In the genomic region with DNA sequence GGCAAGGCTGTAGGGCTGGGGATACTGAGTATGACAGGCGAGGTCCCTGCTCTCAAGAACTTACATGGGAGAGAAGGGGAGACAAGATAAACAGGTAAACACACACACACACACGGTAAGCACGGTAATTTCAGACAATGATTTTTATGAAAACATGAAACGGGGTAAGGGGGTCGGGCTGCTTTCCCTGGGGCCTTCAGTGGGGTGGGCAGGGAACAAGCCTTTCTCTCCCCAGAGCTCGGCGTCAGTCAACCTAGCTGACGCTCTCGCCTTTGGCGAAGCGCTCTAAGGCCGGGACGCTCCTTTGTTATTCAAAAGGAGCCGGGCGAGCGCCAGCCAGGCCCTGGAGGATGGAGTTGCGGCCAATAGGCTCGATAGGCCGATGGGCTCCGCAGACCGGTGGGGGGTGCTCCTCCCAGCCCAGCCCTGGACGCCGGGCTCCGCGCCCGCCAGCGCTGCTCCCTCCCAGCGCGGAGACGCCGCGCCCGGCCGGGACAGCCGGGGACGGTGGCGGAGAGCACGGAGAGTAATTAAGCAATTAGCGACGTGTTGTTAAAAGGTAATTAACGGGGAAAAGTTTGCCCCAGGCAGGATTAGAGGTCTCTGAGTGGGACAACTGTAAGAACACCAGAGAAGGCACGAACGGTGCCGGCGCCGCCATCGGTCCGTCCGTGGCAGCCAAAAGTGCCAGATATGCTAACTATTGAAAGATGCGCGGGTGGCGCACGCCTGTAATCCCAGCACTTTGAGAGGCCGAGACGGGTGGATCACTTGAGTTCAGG, we compare ENCODE assay signal across 8 cellular contexts. TPM values are rescaled to one million over a fixed set of nuclear protein-coding genes. Genes with fewer than 3 reads are reported as not detected.
DNase-seq lines count a peak whose midpoint lies in the region; ATAC-seq and TF ChIP-seq lines count a peak whose summit lies in the region.

No MANE protein-coding gene starts in this region.

- no peaks in the 10 kb centered on the region for H3K27me3 ChIP-seq in GM23248 (replicated peaks; ENCODE audit: insufficient read depth)
- no peaks in the 10 kb centered on the region for H3K27me3 ChIP-seq in skeletal muscle tissue (ENCODE audit: control insufficient read depth in 3 of 3, insufficient read depth in 3 of 3, low read length in 3 of 3)

- no peaks in the 10 kb centered on the region for H4K20me1 ChIP-seq in GM23248 (ENCODE audit: insufficient read depth)

- peak overlapping the region; percentile 76 for H3K9ac ChIP-seq in GM23248
- H3K9ac ChIP-seq in skeletal muscle tissue (ENCODE audit: low read depth in 1 of 3, low read length in 3 of 3) = peak overlapping the region; percentile 73 to 87 (median 85)

- H3K9me3 ChIP-seq in GM23248 (ENCODE audit: low read depth) (no peaks in the 10 kb centered on the region), skeletal muscle tissue (ENCODE audit: control insufficient read depth in 3 of 3, low read length in 3 of 3) (no peaks in the 10 kb centered on the region)

- H3K4me2 ChIP-seq in GM23248 (ENCODE audit: unreplicated experiment) = peak overlapping the region; percentile 86

- in situ Hi-C loops in GM23248 (cut with MboI) = no loop called here

- no peaks in the 10 kb centered on the region for H3K79me2 ChIP-seq in GM23248 (ENCODE audit: insufficient read depth)

- H3K9me2 ChIP-seq in GM23248 (ENCODE audit: insufficient read depth) = no peaks in the 10 kb centered on the region

- peaks cover 6% of the 10 kb centered on the region; the same call in 1 of the 2 replicates for H3F3A ChIP-seq in GM23248 (ENCODE audit: insufficient read depth)

- H3K4me1 ChIP-seq in GM23248 (ENCODE audit: insufficient read depth) (peaks cover 17% of the 10 kb centered on the region), skeletal muscle tissue (ENCODE audit: control insufficient read depth in 3 of 3, insufficient read depth in 3 of 3, low read length in 3 of 3) (peaks cover 45 to 56% (median 47%) of the 10 kb centered on the region in 3 donors)

- DNase-seq in Ammon's horn (ENCODE audit: low spot score) = peak; percentile 74
- peak; percentile 88 for DNase-seq in GM23248
- peak; percentile 42 for DNase-seq in RPMI8226
- DNase-seq in choroid plexus epithelial cell (ENCODE audit: low read depth) = peak; percentile 74
- peak; percentile 32 for DNase-seq in kidney glomerular epithelial cell (lab: John Stamatoyannopoulos, UW)
- DNase-seq in activated effector memory CD4-positive, alpha-beta T cell treated with anti-CD3 and anti-CD28 coated beads, Interleukin-2, amount 50 U/mL, for 16 hours = no peak

- H2AFZ ChIP-seq in GM23248 = peak overlapping the region; percentile 83

- H3K27ac ChIP-seq in GM23248 (peak overlapping the region; percentile 65), skeletal muscle tissue (ENCODE audit: low read depth, low read length) (peak overlapping the region; percentile 92)

- WGBS in GM23248 (ENCODE audit: low coverage in 1 of 2, low lambda C conversion rate in 2 of 2, missing lambda C conversion rate in 2 of 2), 2 experiments = 2 to 4% methylated on average over 48 to 49 of the region's 55 CpGs

- no peak for ATAC-seq in HG03460 (IDR thresholded peaks at IDR 0.05; ENCODE audit: unreplicated experiment)

- H3K4me3 ChIP-seq in GM23248 (peak overlapping the region; percentile 84), choroid plexus epithelial cell (ENCODE audit: low read depth, low read length) (peak overlapping the region; percentile 65), skeletal muscle tissue (ENCODE audit: low read length in 3 of 3) (peak overlapping the region; percentile 81 to 87 (median 82))

- H3K36me3 ChIP-seq in GM23248 (ENCODE audit: low read depth) (no peaks in the 10 kb centered on the region), skeletal muscle tissue (ENCODE audit: control insufficient read depth in 3 of 3, insufficient read depth in 3 of 3, low read length in 3 of 3) (no peaks in the 10 kb centered on the region)

- TF ChIP-seq CTCF in choroid plexus epithelial cell (conservative IDR thresholded peaks at IDR 0.05; ENCODE audit: low read depth, low read length) = no peak

RNA-seq across cellular contexts. Expression of a gene that starts 1.0 kb away (rescaled TPM):
- 0.63 and 1.3 TPM in 2 replicates for total RNA-seq in GM23248 (2014; rRNA removed; shearing (Covaris generic))
- polyA plus RNA-seq in GM23248 (2016; fragmentation: Nextera tagmentation; extraction: Ambion mirVana) = 1.2 and 1.3 TPM in 2 replicates
- total RNA-seq in skeletal muscle tissue = 20.4 TPM

RNA-seq across cellular contexts. Expression of a gene that starts 15.5 kb away (rescaled TPM):
- total RNA-seq in GM23248 (2014; rRNA removed; shearing (Covaris generic)) = 20.1 and 24.2 TPM in 2 replicates
- 9.4 and 11.5 TPM in 2 replicates for polyA plus RNA-seq in GM23248 (2016; fragmentation: Nextera tagmentation; extraction: Ambion mirVana)
- 12.0 TPM for total RNA-seq in skeletal muscle tissue
